17 cellular contexts compared by ENCODE assay signal in the genomic region with DNA sequence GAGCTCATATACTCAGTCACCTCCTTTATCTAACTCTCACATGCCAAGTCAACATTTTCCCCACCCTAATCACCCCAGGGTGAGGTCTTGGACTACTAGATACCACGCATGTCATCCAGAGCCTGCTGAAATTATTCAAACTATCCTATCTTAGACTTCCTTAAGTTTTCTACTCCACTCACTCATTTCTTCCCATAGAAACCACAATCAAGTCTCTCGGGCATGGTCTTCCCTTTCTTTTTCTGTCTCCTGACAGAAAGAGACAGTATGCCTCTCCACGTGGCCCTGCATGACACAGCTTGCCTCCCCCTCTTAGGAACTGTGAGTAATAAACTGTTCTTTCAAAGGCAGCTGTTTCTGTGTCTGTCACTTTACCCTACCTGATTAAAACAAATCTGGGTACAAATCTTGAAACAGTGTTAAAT. TPM values are rescaled to one million over a fixed set of nuclear protein-coding genes. Genes with fewer than 3 reads are reported as not detected.
"Had no signal": no experiment of that assay in that cellular context is flagged by ENCODE, and none has a peak within 500 bp of the region (broad histone marks: within the 10 kb centered on the region; RNA-seq: fewer than 3 reads in every experiment).

No MANE protein-coding gene starts in this region.

- H3K4me3 ChIP-seq: left lung, right atrium auricular region, smooth muscle cell, stomach, testis, upper lobe of left lung had no signal

- DNase-seq: activated CD4-positive, alpha-beta T cell treated with anti-CD3 and anti-CD28 coated beads, Interleukin-2, amount 10 ng/mL, durations not matched to agents 7 days and 5 days; activated CD4-positive, CD25-positive, alpha-beta regulatory T cell; activated effector memory CD4-positive, alpha-beta T cell treated with anti-CD3 and anti-CD28 coated beads, Interleukin-2, amount 50 U/mL, for 16 hours; activated T-cell treated with anti-CD3 and anti-CD28 coated beads, Interleukin-2, amount 50 U/mL, for 1 hour; dermis blood vessel endothelial cell; effector memory CD8-positive, alpha-beta T cell; left lung; SHP77 treated with DMSO at 0.1 percent for 48 hours; stomach; testis; upper lobe of left lung had no signal

- H3K4me2 ChIP-seq: smooth muscle cell had no signal

- H3K27ac ChIP-seq: epithelial cell of prostate, left lung, right atrium auricular region, stomach, testis, upper lobe of left lung had no signal

- H3K9me3 ChIP-seq: left lung, right atrium auricular region, stomach, testis, upper lobe of left lung had no signal

- H3K27me3 ChIP-seq: right atrium auricular region, testis, upper lobe of left lung had no signal

- ATAC-seq: effector memory CD8-positive, alpha-beta T cell; left lung had no signal

- H3K4me1 ChIP-seq: left lung, right atrium auricular region, testis, upper lobe of left lung had no signal

- H3K36me3 ChIP-seq: left lung, right atrium auricular region, stomach, upper lobe of left lung had no signal

RNA-seq across cellular contexts. Expression of a gene that starts 29.4 kb away (rescaled TPM):
- total RNA-seq: cerebellum; dermis blood vessel endothelial cell; left lung; progenitor cell of endocrine pancreas; right atrium auricular region; smooth muscle cell; T-helper 2 cell treated with Interferon-gamma antibody and Interleukin-4, amounts not matched to agents 100 ng/mL and 5 ng/mL, for 36 hours had no signal
- polyA plus RNA-seq: smooth muscle cell, stomach had no signal
